7 cellular contexts compared by ENCODE assay signal in the genomic region with DNA sequence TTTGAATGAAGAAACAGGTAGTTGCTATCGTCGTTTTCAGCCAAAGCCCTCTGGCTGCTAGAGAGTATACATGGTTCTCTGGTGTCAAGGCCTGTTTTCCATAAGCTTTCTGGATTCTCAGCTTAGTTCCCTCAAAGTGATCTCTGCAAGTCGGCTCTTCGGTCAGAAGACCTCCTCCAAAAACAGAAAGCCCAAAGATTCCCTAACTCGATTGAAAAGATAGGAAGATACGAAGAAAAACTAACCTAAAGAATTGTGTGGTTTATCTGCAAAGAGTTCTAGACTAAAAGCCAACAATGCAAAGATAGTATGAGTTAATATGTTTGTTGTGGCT.
DNase-seq lines count a peak whose midpoint lies in the region; ATAC-seq and TF ChIP-seq lines count a peak whose summit lies in the region.

No MANE protein-coding gene starts in this region.

- no peaks in the 10 kb centered on the region for H3K36me3 ChIP-seq in rectal smooth muscle tissue (ENCODE audit: control insufficient read depth, insufficient read depth, low read length)

- peak overlapping the region; percentile 43 for H3K9ac ChIP-seq in rectal smooth muscle tissue (ENCODE audit: low read length)

- peak; percentile 19 for ATAC-seq in HG02885 (IDR thresholded peaks at IDR 0.05; ENCODE audit: poor library complexity, unreplicated experiment)

- H3K27me3 ChIP-seq in rectal smooth muscle tissue (ENCODE audit: control insufficient read depth, insufficient read depth, low read length) = no peaks in the 10 kb centered on the region

- TF ChIP-seq CTCF in GM12864 (IDR thresholded peaks at IDR 0.05; ENCODE audit: low read depth, low read length, missing control alignments) = no peak
- no peak for TF ChIP-seq CTCF in VCaP (conservative IDR thresholded peaks at IDR 0.05)

- DNase-seq in GM12864 (ENCODE audit: low read depth) (no peak), germinal center (ENCODE audit: low spot score) (peak; percentile 5), amniotic stem cell (lab: John Stamatoyannopoulos, UW) (no peak), NCI-H446 treated with DMSO at 0.1 percent for 48 hours (lab: John Stamatoyannopoulos, UW) (no peak)

- peaks cover 2% of the 10 kb centered on the region for H3K4me1 ChIP-seq in rectal smooth muscle tissue (ENCODE audit: control insufficient read depth, insufficient read depth, low read length)

- H3K4me3 ChIP-seq in GM12864 (ENCODE audit: low read depth, low read length) (peak overlapping the region; percentile 94), rectal smooth muscle tissue (ENCODE audit: low read length) (peak overlapping the region; percentile 99)

- peak overlapping the region; percentile 84 for H3K27ac ChIP-seq in VCaP
- H3K27ac ChIP-seq in rectal smooth muscle tissue (ENCODE audit: low read depth, low read length) = peak overlapping the region; percentile 88
